1 cellular context compared by ENCODE assay signal in genomic region chr9:135144581-135145108, GRCh38.
TF ChIP-seq lines count a peak whose summit lies in the region.

No MANE protein-coding gene starts in this region.

TF ChIP-seq in HEK293, 187 proteins besides CTCF, POLR2A, EP300 and RAD21 (continued from another document):
- TF ChIP-seq PATZ1 (tag by site-specific recombination; IDR thresholded peaks at IDR 0.05) (0 out of 2 replicates have a peak, but pooled peaks have one; percentile 34), ZNF335 (tag by site-specific recombination; conservative IDR thresholded peaks at IDR 0.05) (peak; percentile 41; the same call in 1 of the 2 replicates), ZBTB48 (tag by site-specific recombination; IDR thresholded peaks at IDR 0.05) (peak; percentile 57; the same call in 1 of the 2 replicates), GLIS1 (tag by site-specific recombination; IDR thresholded peaks at IDR 0.05) (peak; percentile 100), ZBTB17 (tag by site-specific recombination; IDR thresholded peaks at IDR 0.05) (peak; percentile 51), KLF1 (tag by site-specific recombination; IDR thresholded peaks at IDR 0.05) (peak; percentile 15; the same call in 1 of the 2 replicates), ZNF600 (tag by site-specific recombination; IDR thresholded peaks at IDR 0.05) (peak; percentile 29; the same call in 1 of the 2 replicates), SP7 (tag by site-specific recombination; IDR thresholded peaks at IDR 0.05) (peak; percentile 57; the same call in 1 of the 2 replicates), ZNF548 (tag by site-specific recombination; IDR thresholded peaks at IDR 0.05) (0 out of 2 replicates have a peak, but pooled peaks have one; percentile 13), PRDM10 (tag by site-specific recombination; IDR thresholded peaks at IDR 0.05) (peak; percentile 70; the same call in 1 of the 2 replicates), BCL11B (tag by site-specific recombination; IDR thresholded peaks at IDR 0.05; ENCODE audit: low read depth) (no peak), ZIC2 (tag by site-specific recombination; IDR thresholded peaks at IDR 0.05) (peak; percentile 100), ZNF571 (tag by site-specific recombination; IDR thresholded peaks at IDR 0.05) (no peak), ZNF692 (tag by site-specific recombination; IDR thresholded peaks at IDR 0.05) (peak; percentile 91), ZNF341 (tag by site-specific recombination; IDR thresholded peaks at IDR 0.05; ENCODE audit: low read depth) (peak; percentile 80), ZNF184 (tag by site-specific recombination; IDR thresholded peaks at IDR 0.05) (no peak), ZNF18 (tag by site-specific recombination; IDR thresholded peaks at IDR 0.05) (no peak), ZBTB8A (tag by site-specific recombination; IDR thresholded peaks at IDR 0.05) (peak; percentile 63), ZNF366 (tag by site-specific recombination; conservative IDR thresholded peaks at IDR 0.05) (peak; percentile 47; the same call in 1 of the 2 replicates), ZFP69B (tag by site-specific recombination; IDR thresholded peaks at IDR 0.05) (peak; percentile 87)
